In genomic region chr22:46178755-46179505, GRCh38 we compare ENCODE assay signal across 24 cellular contexts.
"Had no signal": no experiment of that assay in that cellular context is flagged by ENCODE, and none has a peak within 500 bp of the region (broad histone marks: within the 10 kb centered on the region; RNA-seq: fewer than 3 reads in every experiment).

No MANE protein-coding gene starts in this region.

- H3K4me1 Mint-ChIP-seq: activated naive CD4-positive, alpha-beta T cell treated with anti-CD3 and anti-CD28 coated beads, Interleukin-2, amount 10 ng/mL, durations not matched to agents 7 days and 5 days; nephron progenitor cell had no signal

- DNase-seq: activated CD4-positive, alpha-beta memory T cell treated with anti-CD3 and anti-CD28 coated beads, Interleukin-2, amount 10 ng/mL, durations not matched to agents 7 days and 5 days; activated CD4-positive, alpha-beta T cell treated with anti-CD3 and anti-CD28 coated beads for 48 hours; activated CD4-positive, CD25-positive, alpha-beta regulatory T cell; activated CD8-positive, alpha-beta memory T cell treated with anti-CD3 and anti-CD28 coated beads, Interleukin-2, amount 10 ng/mL, durations not matched to agents 7 days and 5 days; activated effector memory CD4-positive, alpha-beta T cell treated with anti-CD3 and anti-CD28 coated beads, Interleukin-2, amount 50 U/mL, for 16 hours; activated naive CD4-positive, alpha-beta T cell treated with anti-CD3 and anti-CD28 coated beads, Interleukin-2, amount 10 ng/mL, durations not matched to agents 7 days and 5 days; activated T-cell treated with anti-CD3 and anti-CD28 coated beads for 4 hours; amygdala; cerebellar nuclear complex; immature natural killer cell; kidney glomerular epithelial cell; left ventricle myocardium superior; nephron progenitor cell; pancreas; psoas muscle; spleen; stimulated activated CD4-positive, alpha-beta T cell treated with anti-CD3 and anti-CD28 coated beads, Interleukin-4, amount 100 ng/mL, for 24 hours; stimulated activated naive CD8-positive, alpha-beta T cell treated with anti-CD3 and anti-CD28 coated beads, Interleukin-15, Interleukin-2, amounts not matched to agents 100 U/mL and 50 U/mL, for 24 hours; T-helper 17 cell; upper lobe of right lung had no signal

- H3K27me3 Mint-ChIP-seq: activated CD4-positive, alpha-beta memory T cell treated with anti-CD3 and anti-CD28 coated beads, Interleukin-2, amount 10 ng/mL, durations not matched to agents 7 days and 5 days; activated CD8-positive, alpha-beta memory T cell treated with anti-CD3 and anti-CD28 coated beads, Interleukin-2, amount 10 ng/mL, durations not matched to agents 7 days and 5 days; activated naive CD4-positive, alpha-beta T cell treated with anti-CD3 and anti-CD28 coated beads, Interleukin-2, amount 10 ng/mL, durations not matched to agents 7 days and 5 days; memory B cell; T-helper 17 cell had no signal

- H3K4me3 Mint-ChIP-seq: activated CD4-positive, alpha-beta memory T cell treated with anti-CD3 and anti-CD28 coated beads, Interleukin-2, amount 10 ng/mL, durations not matched to agents 7 days and 5 days; activated CD8-positive, alpha-beta memory T cell treated with anti-CD3 and anti-CD28 coated beads, Interleukin-2, amount 10 ng/mL, durations not matched to agents 7 days and 5 days; activated naive CD4-positive, alpha-beta T cell treated with anti-CD3 and anti-CD28 coated beads, Interleukin-2, amount 10 ng/mL, durations not matched to agents 7 days and 5 days; immature natural killer cell; memory B cell; nephron progenitor cell; T-helper 17 cell had no signal

- H3K27me3 ChIP-seq: foreskin keratinocyte, hepatocyte, pancreas, right atrium auricular region, spleen, upper lobe of right lung had no signal

- ATAC-seq: activated CD8-positive, alpha-beta memory T cell treated with anti-CD3 and anti-CD28 coated beads, Interleukin-2, amount 10 ng/mL, durations not matched to agents 7 days and 5 days; foreskin keratinocyte; left ventricle myocardium superior; pancreas; psoas muscle; stimulated activated naive CD8-positive, alpha-beta T cell treated with anti-CD3 and anti-CD28 coated beads, Interleukin-15, Interleukin-2, amounts not matched to agents 100 U/mL and 50 U/mL, for 24 hours; T-helper 17 cell; upper lobe of right lung had no signal

- H3K4me2 ChIP-seq: hepatocyte had no signal

- H3K4me3 ChIP-seq: hepatocyte, pancreas, psoas muscle, right atrium auricular region, spleen, upper lobe of right lung had no signal

- H2AFZ ChIP-seq: hepatocyte had no signal

- H3K27ac ChIP-seq: foreskin keratinocyte, hepatocyte, pancreas, psoas muscle, right atrium auricular region, spleen, upper lobe of right lung had no signal

- H3K27ac Mint-ChIP-seq: activated CD4-positive, alpha-beta memory T cell treated with anti-CD3 and anti-CD28 coated beads, Interleukin-2, amount 10 ng/mL, durations not matched to agents 7 days and 5 days; activated CD8-positive, alpha-beta memory T cell treated with anti-CD3 and anti-CD28 coated beads, Interleukin-2, amount 10 ng/mL, durations not matched to agents 7 days and 5 days; activated naive CD4-positive, alpha-beta T cell treated with anti-CD3 and anti-CD28 coated beads, Interleukin-2, amount 10 ng/mL, durations not matched to agents 7 days and 5 days; memory B cell; nephron progenitor cell; T-helper 17 cell had no signal

- H3K4me1 ChIP-seq: foreskin keratinocyte, pancreas, psoas muscle, upper lobe of right lung had no signal
